Comparison of ENCODE assay signal across 17 cellular contexts in the genomic region with DNA sequence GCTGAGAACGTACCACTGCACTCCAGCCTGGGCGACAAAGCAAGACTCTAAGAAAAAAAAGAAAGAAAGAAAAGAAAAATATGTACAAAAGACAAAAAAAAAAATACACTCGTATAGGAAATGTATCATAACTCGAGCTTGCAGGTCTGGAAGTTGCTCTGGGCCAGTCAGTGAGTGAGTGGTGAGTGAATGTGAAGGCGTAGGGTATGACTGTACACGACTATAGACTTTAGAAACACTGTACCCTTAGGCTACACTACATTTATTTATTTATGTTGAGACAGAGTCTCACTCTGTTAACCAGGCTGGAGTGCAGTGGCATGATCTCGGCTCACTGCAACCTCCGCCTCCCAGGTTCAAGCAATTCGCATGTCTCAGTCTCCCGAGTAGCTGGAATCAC. TPM values are rescaled to one million over a fixed set of nuclear protein-coding genes. Genes with fewer than 3 reads are reported as not detected.
DNase-seq lines count a peak whose midpoint lies in the region; ATAC-seq and TF ChIP-seq lines count a peak whose summit lies in the region.
"Had no signal": no experiment of that assay in that cellular context is flagged by ENCODE, and none has a peak within 500 bp of the region (broad histone marks: within the 10 kb centered on the region; RNA-seq: fewer than 3 reads in every experiment).

No MANE protein-coding gene starts in this region.

- H3K27me3 Mint-ChIP-seq in CD8-positive, alpha-beta T cell (ENCODE audit: low read depth) = no peaks in the 10 kb centered on the region
- H3K27me3 Mint-ChIP-seq: CD4-positive, alpha-beta T cell had no signal

- CTCF ChIA-PET in mammary epithelial cell (lab: Charles Lee; ENCODE audit: low non-redundant PET) = no interaction called here
- CTCF ChIA-PET in CD8-positive, alpha-beta T cell (lab: Charles Lee) = no interaction called here

- BruUV-seq in mammary epithelial cell (replicated peaks; lab: Mats Ljungman, UMichigan) = no TSS peak

- no peaks in the 10 kb centered on the region for H3K9me3 ChIP-seq in mammary epithelial cell (replicated peaks; ENCODE audit: insufficient read depth, low read length)
- H3K9me3 ChIP-seq in CD8-positive, alpha-beta T cell (ENCODE audit: low read length) = no peaks in the 10 kb centered on the region

- H3K4me1 Mint-ChIP-seq in CD8-positive, alpha-beta T cell (ENCODE audit: low read depth) = no peaks in the 10 kb centered on the region

- no peaks in the 10 kb centered on the region for H3K79me2 ChIP-seq in mammary epithelial cell (ENCODE audit: insufficient read depth, low read length)

- no peak for TF ChIP-seq CTCF in mammary epithelial cell (conservative IDR thresholded peaks at IDR 0.05 in 1 of 2, IDR thresholded peaks at IDR 0.05 in 1 of 2; ENCODE audit: extremely low read depth in 1 of 2, insufficient read depth in 1 of 2, low read depth in 1 of 2, low read length in 2 of 2)
- TF ChIP-seq CTCF in CD8-positive, alpha-beta T cell (IDR thresholded peaks at IDR 0.05) = no peak

- no peaks in the 10 kb centered on the region for H3K27me3 ChIP-seq in mammary epithelial cell (ENCODE audit: insufficient read depth, low read length)
- H3K27me3 ChIP-seq in CD8-positive, alpha-beta T cell (ENCODE audit: insufficient read depth, low read length) = no peaks in the 10 kb centered on the region

- no peak overlapping the region for H3K9ac ChIP-seq in mammary epithelial cell (ENCODE audit: insufficient read depth, low read length)
- H3K9ac ChIP-seq: KMS-11 had no signal

- H3K4me3 Mint-ChIP-seq in CD8-positive, alpha-beta T cell = no peak overlapping the region
- H3K4me3 Mint-ChIP-seq: CD4-positive, alpha-beta T cell had no signal

- H3K36me3 ChIP-seq in mammary epithelial cell (ENCODE audit: insufficient read depth, low read length) = peaks cover 11% of the 10 kb centered on the region
- H3K36me3 ChIP-seq in CD8-positive, alpha-beta T cell (ENCODE audit: insufficient read depth, low read length) = no peaks in the 10 kb centered on the region

- dilution Hi-C loops in mammary epithelial cell (cut with HindIII; ENCODE audit: low sequenced_read_pairs) = no loop called here

- POLR2A ChIA-PET in CD8-positive, alpha-beta T cell (lab: Charles Lee) = no interaction called here

- no peak overlapping the region for H3K27ac Mint-ChIP-seq in CD8-positive, alpha-beta T cell
- H3K27ac Mint-ChIP-seq: CD4-positive, alpha-beta T cell had no signal

- DNase-seq in EH (ENCODE audit: low read depth) = peak; percentile 68
- DNase-seq in M059J (ENCODE audit: low read depth) = peak; percentile 7
- DNase-seq in mammary epithelial cell = peak; percentile 14
- peak; percentile 64 for DNase-seq in iris pigment epithelial cell (ENCODE audit: low read depth)
- no peak for DNase-seq in sciatic nerve (ENCODE audit: low spot score)
- DNase-seq in CD8-positive, alpha-beta T cell = no peak
- no peak for DNase-seq in activated CD8-positive, alpha-beta memory T cell treated with anti-CD3 and anti-CD28 coated beads, Interleukin-2, amount 50 U/mL, for 4 hours
- no peak for DNase-seq in hippocampal formation (lab: John Stamatoyannopoulos, UW)
- DNase-seq: CD4-positive, alpha-beta T cell; NCI-H1048; NCI-H1436; NCI-H1930; NCI-H345; NCI-H524 treated with DMSO at 0.1 percent for 48 hours; Right ventricle myocardium superior had no signal

- WGBS in mammary epithelial cell (ENCODE audit: low coverage, missing lambda C conversion rate) = 78% methylated on average over 7 of the region's 10 CpGs

- H3K27ac ChIP-seq in mammary epithelial cell (ENCODE audit: insufficient read depth, low read depth, low read length) = no peak overlapping the region
- no peak overlapping the region for H3K27ac ChIP-seq in CD8-positive, alpha-beta T cell (ENCODE audit: low read depth, low read length)
- H3K27ac ChIP-seq: KMS-11 had no signal

- no peaks in the 10 kb centered on the region for H4K20me1 ChIP-seq in mammary epithelial cell (ENCODE audit: insufficient read depth, low read length)

- no peaks in the 10 kb centered on the region for H3K36me3 Mint-ChIP-seq in CD8-positive, alpha-beta T cell

- no peak overlapping the region for H3K4me2 ChIP-seq in mammary epithelial cell (ENCODE audit: insufficient read depth, low read depth, low read length)
- H3K4me2 ChIP-seq: KMS-11 had no signal

- no peaks in the 10 kb centered on the region for H3K9me3 Mint-ChIP-seq in CD8-positive, alpha-beta T cell
- H3K9me3 Mint-ChIP-seq: CD4-positive, alpha-beta T cell had no signal

- H2AFZ ChIP-seq in mammary epithelial cell (ENCODE audit: low read depth, low read length) = no peak overlapping the region

- ATAC-seq in sciatic nerve = no peak
- ATAC-seq in CD8-positive, alpha-beta T cell = no peak
- ATAC-seq: Panc1 had no signal

- in situ Hi-C loops in mammary epithelial cell (cut with MboI; ENCODE audit: low sequenced_read_pairs in 2 of 2) = no loop called here

- H3K4me3 ChIP-seq in mammary epithelial cell (replicated peaks in 1 of 3; ENCODE audit: insufficient read depth in 1 of 3, low read depth in 2 of 3, low read length in 3 of 3) = no peak overlapping the region
- no peak overlapping the region for H3K4me3 ChIP-seq in CD8-positive, alpha-beta T cell (ENCODE audit: low read depth, low read length)

- no peaks in the 10 kb centered on the region for H3K4me1 ChIP-seq in mammary epithelial cell (ENCODE audit: insufficient read depth, low read length)
- H3K4me1 ChIP-seq in CD8-positive, alpha-beta T cell (ENCODE audit: insufficient read depth, low read length) = no peaks in the 10 kb centered on the region

- intact Hi-C loops in mammary epithelial cell (cut with micrococcal nuclease) = no loop called here
- intact Hi-C loops in sciatic nerve (cut with DNase I) = no loop called here
- intact Hi-C loops in CD8-positive, alpha-beta T cell (cut with DNase I, micrococcal nuclease) = no loop called here

RNA-seq across cellular contexts. Expression of a gene that starts 29.4 kb away (rescaled TPM):
- 2.5 and 5.5 TPM in 2 replicates for total RNA-seq in M059J (2014; rRNA removed; shearing (Covaris generic))
- total RNA-seq in mammary epithelial cell (10 to 100 TPM in 1 of 2 donors, 1 to 10 TPM in 1; 2.9 to 11.0 TPM), sciatic nerve (12.5 TPM)
- polyA plus RNA-seq in mammary epithelial cell = 0.79 TPM
- 2.3 TPM for polyA minus RNA-seq in mammary epithelial cell
- total RNA-seq in CD8-positive, alpha-beta T cell = 1 to 10 TPM; 1.2 to 1.4 TPM

RNA-seq across cellular contexts. Expression of a gene that starts 32.0 kb away (rescaled TPM):
- total RNA-seq in M059J (2014; rRNA removed; shearing (Covaris generic)) = 8.3 and 14.5 TPM in 2 replicates
- total RNA-seq in mammary epithelial cell (10 to 100 TPM; 29.1 to 38.5 TPM), sciatic nerve (71.3 TPM)
- 4.5 TPM for polyA plus RNA-seq in mammary epithelial cell
- polyA minus RNA-seq in mammary epithelial cell = 14.5 TPM
- under 1 TPM; 0.42 to 0.90 TPM for total RNA-seq in CD8-positive, alpha-beta T cell

Comparison
In these comparisons a context has a peak if more than half of its experiments do, and no peak if none do; other contexts are left out.
1. DNase-seq: peak in EH (single experiment), M059J (single experiment), mammary epithelial cell (single experiment) and iris pigment epithelial cell (single experiment); none in sciatic nerve (single experiment), CD8-positive, alpha-beta T cell (0 of 7), activated CD8-positive, alpha-beta memory T cell treated with anti-CD3 and anti-CD28 coated beads, Interleukin-2, amount 50 U/mL, for 4 hours (single experiment) and hippocampal formation (0 of 2).